20 cellular contexts compared by ENCODE assay signal in genomic region chr20:22824077-22824476, GRCh38.
DNase-seq lines count a peak whose midpoint lies in the region; ATAC-seq and TF ChIP-seq lines count a peak whose summit lies in the region.
"Had no signal": no experiment of that assay in that cellular context is flagged by ENCODE, and none has a peak within 500 bp of the region (broad histone marks: within the 10 kb centered on the region; RNA-seq: fewer than 3 reads in every experiment).

No MANE protein-coding gene starts in this region.

- no peaks in the 10 kb centered on the region for H4K20me1 ChIP-seq in GM23248 (ENCODE audit: insufficient read depth)
- no peaks in the 10 kb centered on the region for H4K20me1 ChIP-seq in mammary epithelial cell (ENCODE audit: insufficient read depth, low read length)

- H3K36me3 Mint-ChIP-seq in type B pancreatic cell = no peaks in the 10 kb centered on the region
- no peaks in the 10 kb centered on the region for H3K36me3 Mint-ChIP-seq in effector memory CD8-positive, alpha-beta T cell (ENCODE audit: insufficient read depth)
- H3K36me3 Mint-ChIP-seq in CD4-positive, alpha-beta memory T cell = no peaks in the 10 kb centered on the region

- H2AFZ ChIP-seq in GM23248 = no peak overlapping the region
- peak overlapping the region; percentile 64 for H2AFZ ChIP-seq in mammary epithelial cell (ENCODE audit: low read depth, low read length)

- no peaks in the 10 kb centered on the region for H3K9me3 ChIP-seq in GM23248 (ENCODE audit: low read depth)
- no peaks in the 10 kb centered on the region for H3K9me3 ChIP-seq in mammary epithelial cell (replicated peaks; ENCODE audit: insufficient read depth, low read length)
- H3K9me3 ChIP-seq in CD4-positive, alpha-beta memory T cell (ENCODE audit: control insufficient read depth in 1 of 2, low read length in 2 of 2) = no peaks in the 10 kb centered on the region

- no peaks in the 10 kb centered on the region for H3K4me1 ChIP-seq in GM23248 (ENCODE audit: insufficient read depth)
- H3K4me1 ChIP-seq in mammary epithelial cell (ENCODE audit: insufficient read depth, low read length) = peaks cover 56% of the 10 kb centered on the region
- no peaks in the 10 kb centered on the region for H3K4me1 ChIP-seq in CD4-positive, alpha-beta memory T cell (ENCODE audit: insufficient read depth, low read length)

- H3K9me3 Mint-ChIP-seq in type B pancreatic cell = no peaks in the 10 kb centered on the region
- H3K9me3 Mint-ChIP-seq in effector memory CD8-positive, alpha-beta T cell = peaks cover 0 to 3% of the 10 kb centered on the region in 2 donors
- peaks cover 0 to 3% (median 0%) of the 10 kb centered on the region in 8 donors for H3K9me3 Mint-ChIP-seq in CD4-positive, alpha-beta memory T cell

- H3K36me3 ChIP-seq in GM23248 (ENCODE audit: low read depth) (no peaks in the 10 kb centered on the region), mammary epithelial cell (ENCODE audit: insufficient read depth, low read length) (no peaks in the 10 kb centered on the region)
- no peaks in the 10 kb centered on the region for H3K36me3 ChIP-seq in CD4-positive, alpha-beta memory T cell (ENCODE audit: insufficient read depth, low read length)

- no peak for ATAC-seq in effector memory CD8-positive, alpha-beta T cell (replicated peaks)
- ATAC-seq: HepG2 had no signal

- H3K4me1 Mint-ChIP-seq in type B pancreatic cell (ENCODE audit: unreplicated experiment) = peaks cover 37% of the 10 kb centered on the region
- H3K4me1 Mint-ChIP-seq in effector memory CD8-positive, alpha-beta T cell (ENCODE audit: low read depth in 2 of 2) = no peaks in the 10 kb centered on the region
- H3K4me1 Mint-ChIP-seq in CD4-positive, alpha-beta memory T cell = no peaks in the 10 kb centered on the region

- peaks cover 50% of the 10 kb centered on the region for H3K27me3 Mint-ChIP-seq in type B pancreatic cell
- no peaks in the 10 kb centered on the region for H3K27me3 Mint-ChIP-seq in effector memory CD8-positive, alpha-beta T cell
- H3K27me3 Mint-ChIP-seq in CD4-positive, alpha-beta memory T cell = peaks cover 0 to 1% of the 10 kb centered on the region in 2 donors

- POLR2A ChIA-PET in CD4-positive, alpha-beta memory T cell (lab: Charles Lee; ENCODE audit: partially characterized antibody) = no interaction called here

- DNase-seq in GM23248 (peak; percentile 30), mammary epithelial cell (no peak), fibroblast of pulmonary artery (ENCODE audit: low read depth) (peak; percentile 23), type B pancreatic cell (ENCODE audit: extremely low spot score, unreplicated experiment) (peak; percentile 51), pons (ENCODE audit: low spot score) (no peak)
- no peak for DNase-seq in effector memory CD8-positive, alpha-beta T cell
- no peak for DNase-seq in CD4-positive, alpha-beta memory T cell
- DNase-seq: DMS153, DND-41, HCEC 1CT, Kasumi-1, MV-4-11, NCI-H1105, NCI-H1436 treated with DMSO at 0.1 percent for 48 hours, NCI-H1930, NCI-H2107, NCI-H524 treated with DMSO at 0.1 percent for 48 hours, NCI-H774, SIG-M5 had no signal

- no TSS peak for BruUV-seq in mammary epithelial cell (replicated peaks; lab: Mats Ljungman, UMichigan)

- dilution Hi-C loops in mammary epithelial cell (cut with HindIII; ENCODE audit: low sequenced_read_pairs) = no loop called here

- H3K4me3 ChIP-seq in GM23248 (no peak overlapping the region), mammary epithelial cell (replicated peaks in 1 of 3; ENCODE audit: insufficient read depth in 1 of 3, low read depth in 2 of 3, low read length in 3 of 3) (no peak overlapping the region), fibroblast of pulmonary artery (replicated peaks; ENCODE audit: low read depth, low read length) (no peak overlapping the region)
- no peak overlapping the region for H3K4me3 ChIP-seq in CD4-positive, alpha-beta memory T cell (ENCODE audit: low read length in 2 of 2)

- H3K79me2 ChIP-seq in GM23248 (ENCODE audit: insufficient read depth) = no peaks in the 10 kb centered on the region
- peaks cover 5% of the 10 kb centered on the region for H3K79me2 ChIP-seq in mammary epithelial cell (ENCODE audit: insufficient read depth, low read length)

- H3K27me3 ChIP-seq in GM23248 (replicated peaks; ENCODE audit: insufficient read depth) (no peaks in the 10 kb centered on the region; the same call in none of the 2 replicates), mammary epithelial cell (ENCODE audit: insufficient read depth, low read length) (no peaks in the 10 kb centered on the region)
- no peaks in the 10 kb centered on the region for H3K27me3 ChIP-seq in CD4-positive, alpha-beta memory T cell (ENCODE audit: insufficient read depth, low read length)

- H3K4me2 ChIP-seq in GM23248 (ENCODE audit: unreplicated experiment) = no peak overlapping the region
- H3K4me2 ChIP-seq in mammary epithelial cell (ENCODE audit: insufficient read depth, low read depth, low read length) = no peak overlapping the region

- 33 to 39% methylated on average over 3 of the region's 3 CpGs for WGBS in GM23248 (ENCODE audit: low coverage in 1 of 2, low lambda C conversion rate in 2 of 2, missing lambda C conversion rate in 2 of 2), 2 experiments
- 7% methylated on average over 3 of the region's 3 CpGs for WGBS in mammary epithelial cell (ENCODE audit: low coverage, missing lambda C conversion rate)

- H3F3A ChIP-seq in GM23248 (ENCODE audit: insufficient read depth) = no peaks in the 10 kb centered on the region

- intact Hi-C loops in mammary epithelial cell (cut with micrococcal nuclease) = no loop called here
- intact Hi-C loops in CD4-positive, alpha-beta memory T cell (cut with micrococcal nuclease) = no loop called here

- no peak overlapping the region for H3K27ac Mint-ChIP-seq in type B pancreatic cell
- no peak overlapping the region for H3K27ac Mint-ChIP-seq in effector memory CD8-positive, alpha-beta T cell
- H3K27ac Mint-ChIP-seq in CD4-positive, alpha-beta memory T cell = no peak overlapping the region

- no peak for TF ChIP-seq CTCF in mammary epithelial cell (conservative IDR thresholded peaks at IDR 0.05 in 1 of 2, IDR thresholded peaks at IDR 0.05 in 1 of 2; ENCODE audit: extremely low read depth in 1 of 2, insufficient read depth in 1 of 2, low read depth in 1 of 2, low read length in 2 of 2)
- TF ChIP-seq CTCF in fibroblast of pulmonary artery (IDR thresholded peaks at IDR 0.05; ENCODE audit: low read length, missing control alignments) = no peak
- TF ChIP-seq CTCF in type B pancreatic cell (conservative IDR thresholded peaks at IDR 0.05) = no peak

- H3K9me2 ChIP-seq in GM23248 (ENCODE audit: insufficient read depth) = no peaks in the 10 kb centered on the region

- no peak overlapping the region for H3K9ac ChIP-seq in GM23248
- H3K9ac ChIP-seq in mammary epithelial cell (ENCODE audit: insufficient read depth, low read length) = no peak overlapping the region

- CTCF ChIA-PET in mammary epithelial cell (lab: Charles Lee; ENCODE audit: low non-redundant PET) = no interaction called here
- CTCF ChIA-PET in CD4-positive, alpha-beta memory T cell (lab: Charles Lee; ENCODE audit: partially characterized antibody) = no interaction called here

- in situ Hi-C loops in GM23248 (cut with MboI) (no loop called here), mammary epithelial cell (cut with MboI; ENCODE audit: low sequenced_read_pairs in 2 of 2) (no loop called here)

- no peak overlapping the region for H3K4me3 Mint-ChIP-seq in type B pancreatic cell
- no peak overlapping the region for H3K4me3 Mint-ChIP-seq in effector memory CD8-positive, alpha-beta T cell
- no peak overlapping the region for H3K4me3 Mint-ChIP-seq in CD4-positive, alpha-beta memory T cell

- H3K27ac ChIP-seq in GM23248 = no peak overlapping the region
- peak overlapping the region; percentile 38 for H3K27ac ChIP-seq in mammary epithelial cell (ENCODE audit: insufficient read depth, low read depth, low read length)
- no peak overlapping the region for H3K27ac ChIP-seq in CD4-positive, alpha-beta memory T cell (ENCODE audit: low read depth, low read length)

Comparison
In these comparisons a context has a peak if more than half of its experiments do, and no peak if none do; other contexts are left out.
1. DNase-seq: peak in GM23248 (single experiment), fibroblast of pulmonary artery (single experiment) and type B pancreatic cell (single experiment); none in mammary epithelial cell (single experiment), pons (single experiment), effector memory CD8-positive, alpha-beta T cell (0 of 3) and CD4-positive, alpha-beta memory T cell (0 of 5).